Comparison of ENCODE assay signal across 23 cellular contexts in the genomic region with DNA sequence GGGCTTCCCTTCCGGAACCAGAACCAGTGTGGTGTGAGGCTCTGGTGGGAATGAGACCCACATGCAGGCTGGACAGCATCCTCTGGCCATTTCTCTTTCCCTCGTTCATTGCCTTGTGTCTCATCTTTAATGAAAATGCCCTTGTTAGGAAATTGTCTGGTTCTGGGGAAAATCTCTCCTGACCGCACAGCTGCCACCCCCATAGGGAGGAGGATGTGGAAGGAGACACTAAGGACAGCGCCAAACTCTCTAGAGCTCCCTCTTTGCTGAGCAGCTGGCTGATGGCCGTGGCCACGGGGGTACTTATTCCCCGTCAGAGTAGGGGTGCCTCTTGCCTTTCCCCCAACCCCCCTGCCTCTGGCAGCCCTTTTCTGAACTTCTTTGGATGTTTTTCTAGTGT.
A peak's percentile ranks its signal among the peaks of the same experiment; 100 is the strongest.
DNase-seq lines count a peak whose midpoint lies in the region; ATAC-seq and TF ChIP-seq lines count a peak whose summit lies in the region.
"Had no signal": no experiment of that assay in that cellular context is flagged by ENCODE, and none has a peak within 500 bp of the region (broad histone marks: within the 10 kb centered on the region; RNA-seq: fewer than 3 reads in every experiment).

No MANE protein-coding gene starts in this region.

- no peaks in the 10 kb centered on the region for H3K36me3 Mint-ChIP-seq in activated CD4-positive, alpha-beta T cell treated with anti-CD3 and anti-CD28 coated beads, Interleukin-2, amount 10 ng/mL, durations not matched to agents 7 days and 5 days (ENCODE audit: low read depth)
- no peaks in the 10 kb centered on the region for H3K36me3 Mint-ChIP-seq in effector memory CD8-positive, alpha-beta T cell (ENCODE audit: insufficient read depth)
- H3K36me3 Mint-ChIP-seq in CD8-positive, alpha-beta memory T cell, result no peaks in the 10 kb centered on the region
- H3K36me3 Mint-ChIP-seq: naive thymus-derived CD4-positive, alpha-beta T cell had no signal

- no peak for TF ChIP-seq EP300 in stomach (IDR thresholded peaks at IDR 0.05)

- WGBS in GM23248 (ENCODE audit: low coverage in 1 of 2, low lambda C conversion rate in 2 of 2, missing lambda C conversion rate in 2 of 2), 2 experiments, result 3% methylated on average over 7 of the region's 7 CpGs
- 75 to 81% (median 78%) methylated on average over 7 of the region's 7 CpGs for WGBS in stomach, 5 donors

- in situ Hi-C loops in GM23248 (cut with MboI), result no loop called here

- CTCF ChIA-PET in activated CD4-positive, alpha-beta T cell treated with anti-CD3 and anti-CD28 coated beads, Interleukin-2, amount 10 ng/mL, durations not matched to agents 7 days and 5 days (lab: Charles Lee), result no interaction called here
- CTCF ChIA-PET in CD8-positive, alpha-beta memory T cell (lab: Charles Lee), result no interaction called here

- no peaks in the 10 kb centered on the region for H4K20me1 ChIP-seq in GM23248 (ENCODE audit: insufficient read depth)

- TF ChIP-seq CTCF in stomach (IDR thresholded peaks at IDR 0.05), result no peak

- H2AFZ ChIP-seq in GM23248, result peak overlapping the region; percentile 32
- H2AFZ ChIP-seq: parathyroid adenoma had no signal

- H3K9ac ChIP-seq in GM23248, result peak overlapping the region; percentile 17; the same call in 1 of the 2 replicates
- H3K9ac ChIP-seq in adipocyte (ENCODE audit: low read length), result peak overlapping the region; percentile 33
- peak overlapping the region in 1 of 2 donors; percentile 35 for H3K9ac ChIP-seq in mucosa of rectum (ENCODE audit: low read depth in 1 of 2, low read length in 2 of 2)
- H3K9ac ChIP-seq: parathyroid adenoma had no signal

- ATAC-seq in effector memory CD8-positive, alpha-beta T cell (replicated peaks), result no peak
- ATAC-seq: naive thymus-derived CD4-positive, alpha-beta T cell had no signal

- H3K27ac Mint-ChIP-seq in activated CD4-positive, alpha-beta T cell treated with anti-CD3 and anti-CD28 coated beads, Interleukin-2, amount 10 ng/mL, durations not matched to agents 7 days and 5 days, result no peak overlapping the region
- no peak overlapping the region for H3K27ac Mint-ChIP-seq in effector memory CD8-positive, alpha-beta T cell
- no peak overlapping the region for H3K27ac Mint-ChIP-seq in CD8-positive, alpha-beta memory T cell
- H3K27ac Mint-ChIP-seq: naive thymus-derived CD4-positive, alpha-beta T cell; T-helper 1 cell treated with Interleukin-12 subunit alpha and Interleukin-12 subunit beta and Interleukin-4 antibody, amounts not matched to agents 30 μg/mL and 1 μg/mL, for 36 hours had no signal

- peak overlapping the region; percentile 67 for H3K4me2 ChIP-seq in GM23248 (ENCODE audit: unreplicated experiment)

- H3K4me1 ChIP-seq in GM23248 (ENCODE audit: insufficient read depth) (peaks cover 31% of the 10 kb centered on the region), adipocyte (ENCODE audit: control insufficient read depth, insufficient read depth, low read length) (peaks cover 41% of the 10 kb centered on the region), mucosa of rectum (ENCODE audit: control insufficient read depth in 2 of 2, insufficient read depth in 2 of 2, low read length in 2 of 2) (no peaks in the 10 kb centered on the region), stomach (peaks cover 0 to 18% (median 2%) of the 10 kb centered on the region in 4 donors)
- no peaks in the 10 kb centered on the region for H3K4me1 ChIP-seq in CD8-positive, alpha-beta memory T cell (ENCODE audit: insufficient read depth, low read length)
- H3K4me1 ChIP-seq: esophagus squamous epithelium, parathyroid adenoma had no signal

- no peaks in the 10 kb centered on the region for H3K4me1 Mint-ChIP-seq in activated CD4-positive, alpha-beta T cell treated with anti-CD3 and anti-CD28 coated beads, Interleukin-2, amount 10 ng/mL, durations not matched to agents 7 days and 5 days
- no peaks in the 10 kb centered on the region for H3K4me1 Mint-ChIP-seq in effector memory CD8-positive, alpha-beta T cell (ENCODE audit: low read depth in 2 of 2)
- H3K4me1 Mint-ChIP-seq in CD8-positive, alpha-beta memory T cell, result no peaks in the 10 kb centered on the region
- H3K4me1 Mint-ChIP-seq: naive thymus-derived CD4-positive, alpha-beta T cell had no signal

- no peaks in the 10 kb centered on the region for H3K9me2 ChIP-seq in GM23248 (ENCODE audit: insufficient read depth)

- intact Hi-C loops in stomach (cut with DNase I; ENCODE audit: low total_unique reads), result no loop called here

- H3K9me3 ChIP-seq in GM23248 (ENCODE audit: low read depth) (no peaks in the 10 kb centered on the region), adipocyte (ENCODE audit: control insufficient read depth, low read length) (no peaks in the 10 kb centered on the region), mucosa of rectum (ENCODE audit: control insufficient read depth in 2 of 2, low read length in 2 of 2) (no peaks in the 10 kb centered on the region), stomach (no peaks in the 10 kb centered on the region)
- no peaks in the 10 kb centered on the region for H3K9me3 ChIP-seq in CD8-positive, alpha-beta memory T cell (ENCODE audit: low read length)
- H3K9me3 ChIP-seq: esophagus squamous epithelium had no signal

- H3K4me3 ChIP-seq in GM23248 (peak overlapping the region; percentile 32), adipocyte (ENCODE audit: low read length) (no peak overlapping the region), mucosa of rectum (ENCODE audit: low read length in 2 of 2) (no peak overlapping the region), stomach (no peak overlapping the region)
- H3K4me3 ChIP-seq in CD8-positive, alpha-beta memory T cell (ENCODE audit: low read length), result no peak overlapping the region
- H3K4me3 ChIP-seq: esophagus squamous epithelium had no signal

- H3K27me3 Mint-ChIP-seq in activated CD4-positive, alpha-beta T cell treated with anti-CD3 and anti-CD28 coated beads, Interleukin-2, amount 10 ng/mL, durations not matched to agents 7 days and 5 days, result peaks cover 2% of the 10 kb centered on the region
- H3K27me3 Mint-ChIP-seq in effector memory CD8-positive, alpha-beta T cell, result peaks cover 20 to 51% of the 10 kb centered on the region in 2 donors
- peaks cover 13% of the 10 kb centered on the region in 2 donors for H3K27me3 Mint-ChIP-seq in CD8-positive, alpha-beta memory T cell

- H3F3A ChIP-seq in GM23248 (ENCODE audit: insufficient read depth), result peaks cover 14% of the 10 kb centered on the region

- H3K9me3 Mint-ChIP-seq in activated CD4-positive, alpha-beta T cell treated with anti-CD3 and anti-CD28 coated beads, Interleukin-2, amount 10 ng/mL, durations not matched to agents 7 days and 5 days, result no peaks in the 10 kb centered on the region
- no peaks in the 10 kb centered on the region for H3K9me3 Mint-ChIP-seq in effector memory CD8-positive, alpha-beta T cell
- H3K9me3 Mint-ChIP-seq in CD8-positive, alpha-beta memory T cell, result peaks cover 0 to 3% (median 0%) of the 10 kb centered on the region in 5 donors
- H3K9me3 Mint-ChIP-seq: naive thymus-derived CD4-positive, alpha-beta T cell; T-helper 1 cell treated with Interleukin-12 subunit alpha and Interleukin-12 subunit beta and Interleukin-4 antibody, amounts not matched to agents 30 μg/mL and 1 μg/mL, for 36 hours had no signal

- peak overlapping the region; percentile 26 for H3K27ac ChIP-seq in GM23248
- peak overlapping the region; percentile 42 to 56 for H3K27ac ChIP-seq in mucosa of rectum (ENCODE audit: low read depth in 2 of 2, low read length in 2 of 2)
- peak overlapping the region; percentile 26 to 60 (median 32) for H3K27ac ChIP-seq in stomach
- H3K27ac ChIP-seq in CD8-positive, alpha-beta memory T cell (ENCODE audit: low read depth, low read length), result no peak overlapping the region
- H3K27ac ChIP-seq: esophagus squamous epithelium, parathyroid adenoma had no signal

- peaks cover 76% of the 10 kb centered on the region for H3K79me2 ChIP-seq in GM23248 (ENCODE audit: insufficient read depth)
- H3K79me2 ChIP-seq: parathyroid adenoma had no signal

- H3K27me3 ChIP-seq in GM23248 (replicated peaks; ENCODE audit: insufficient read depth), result no peaks in the 10 kb centered on the region
- no peaks in the 10 kb centered on the region for H3K27me3 ChIP-seq in adipocyte (replicated peaks; ENCODE audit: control insufficient read depth, insufficient read depth, low read length)
- H3K27me3 ChIP-seq in mucosa of rectum (ENCODE audit: control insufficient read depth in 2 of 2, insufficient read depth in 2 of 2, low read length in 2 of 2), result no peaks in the 10 kb centered on the region
- H3K27me3 ChIP-seq in stomach, result no peaks in the 10 kb centered on the region
- H3K27me3 ChIP-seq in CD8-positive, alpha-beta memory T cell (ENCODE audit: insufficient read depth, low read length, poor library complexity, severe bottlenecking), result no peaks in the 10 kb centered on the region
- H3K27me3 ChIP-seq: esophagus squamous epithelium had no signal

- POLR2A ChIA-PET in activated CD4-positive, alpha-beta T cell treated with anti-CD3 and anti-CD28 coated beads, Interleukin-2, amount 10 ng/mL, durations not matched to agents 7 days and 5 days (lab: Charles Lee), result no interaction called here
- POLR2A ChIA-PET in CD8-positive, alpha-beta memory T cell (lab: Charles Lee), result no interaction called here

- H3K4me3 Mint-ChIP-seq in activated CD4-positive, alpha-beta T cell treated with anti-CD3 and anti-CD28 coated beads, Interleukin-2, amount 10 ng/mL, durations not matched to agents 7 days and 5 days, result no peak overlapping the region
- no peak overlapping the region for H3K4me3 Mint-ChIP-seq in effector memory CD8-positive, alpha-beta T cell
- H3K4me3 Mint-ChIP-seq in CD8-positive, alpha-beta memory T cell, result no peak overlapping the region
- H3K4me3 Mint-ChIP-seq: naive thymus-derived CD4-positive, alpha-beta T cell; T-helper 1 cell treated with Interleukin-12 subunit alpha and Interleukin-12 subunit beta and Interleukin-4 antibody, amounts not matched to agents 30 μg/mL and 1 μg/mL, for 36 hours had no signal

- H3K36me3 ChIP-seq in GM23248 (ENCODE audit: low read depth) (no peaks in the 10 kb centered on the region), adipocyte (ENCODE audit: control insufficient read depth, insufficient read depth, low read length, severe bottlenecking) (no peaks in the 10 kb centered on the region), mucosa of rectum (ENCODE audit: control insufficient read depth in 2 of 2, insufficient read depth in 2 of 2, low read length in 2 of 2) (no peaks in the 10 kb centered on the region), stomach (no peaks in the 10 kb centered on the region)
- no peaks in the 10 kb centered on the region for H3K36me3 ChIP-seq in CD8-positive, alpha-beta memory T cell (ENCODE audit: insufficient read depth, low read length)
- H3K36me3 ChIP-seq: esophagus squamous epithelium had no signal

- DNase-seq in GM23248, result peak; percentile 80
- DNase-seq in adipocyte (ENCODE audit: low read depth), result no peak
- no peak for DNase-seq in stomach
- no peak for DNase-seq in activated CD4-positive, alpha-beta T cell treated with anti-CD3 and anti-CD28 coated beads, Interleukin-2, amount 10 ng/mL, durations not matched to agents 7 days and 5 days
- no peak for DNase-seq in effector memory CD8-positive, alpha-beta T cell
- no peak for DNase-seq in NCI-H1417 (lab: John Stamatoyannopoulos, UW)
- DNase-seq in CD8-positive, alpha-beta memory T cell, result no peak
- DNase-seq: activated CD4-positive, alpha-beta T cell treated with anti-CD3 and anti-CD28 coated beads, Interleukin-2, amount 50 U/mL, for 4 hours; activated gamma-delta T cell treated with Interleukin-2 at 50 U/mL for 16 hours; amygdala; cerebellar nuclear complex; effector memory CD4-positive, alpha-beta T cell; esophagus squamous epithelium; head of caudate nucleus; Kasumi-1; naive thymus-derived CD4-positive, alpha-beta T cell; NCI-H1105 treated with DMSO at 0.1 percent for 48 hours; NCI-H526 treated with DMSO at 0.1 percent for 48 hours; SHP77; substantia nigra had no signal

- TF ChIP-seq POLR2A in stomach (IDR thresholded peaks at IDR 0.05), result no peak
